ENCODE assay signal across 8 cellular contexts in the genomic region with DNA sequence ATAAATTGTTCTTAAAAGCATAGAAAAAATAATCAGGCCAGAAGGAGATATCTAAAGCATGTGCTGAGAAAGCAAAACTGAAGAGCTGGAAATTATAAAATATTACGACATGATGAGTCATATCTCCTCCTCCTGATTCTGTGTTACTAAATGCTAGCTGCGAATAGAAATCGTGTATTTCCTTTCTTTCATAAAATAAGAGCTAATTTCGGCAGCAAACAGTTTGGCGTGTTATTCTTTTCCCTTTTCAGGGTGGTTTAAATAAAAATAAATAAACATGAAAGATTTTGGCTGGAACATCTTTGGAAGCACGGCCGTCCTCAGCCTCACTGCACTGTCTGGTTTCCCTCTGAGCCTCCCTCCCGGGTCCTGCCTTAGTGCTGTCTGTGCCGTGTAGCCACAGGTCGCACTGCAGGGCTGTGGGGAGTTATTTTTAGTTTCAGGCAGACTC. TPM values are rescaled to one million over a fixed set of nuclear protein-coding genes. Genes with fewer than 3 reads are reported as not detected.
DNase-seq lines count a peak whose midpoint lies in the region; ATAC-seq and TF ChIP-seq lines count a peak whose summit lies in the region.

No MANE protein-coding gene starts in this region.

- H3K27me3 ChIP-seq in body of pancreas, result no peaks in the 10 kb centered on the region
- H3K27me3 ChIP-seq in lower lobe of right lung (ENCODE audit: low read depth), result no peaks in the 10 kb centered on the region
- no peaks in the 10 kb centered on the region for H3K27me3 ChIP-seq in aorta (ENCODE audit: control insufficient read depth in 1 of 2, insufficient read depth in 2 of 2, low read length in 1 of 2)

- peak overlapping the region; percentile 26 for H3K4me3 Mint-ChIP-seq in natural killer cell treated with Interleukin-12 subunit alpha and Interleukin-12 subunit beta and Interleukin-15 and Interleukin-18, amount 100 ng/mL, for 72 hours
- no peak overlapping the region for H3K4me3 Mint-ChIP-seq in natural killer cell

- no peaks in the 10 kb centered on the region for H3K36me3 Mint-ChIP-seq in natural killer cell treated with Interleukin-12 subunit alpha and Interleukin-12 subunit beta and Interleukin-15 and Interleukin-18, amount 100 ng/mL, for 72 hours
- no peaks in the 10 kb centered on the region for H3K36me3 Mint-ChIP-seq in natural killer cell

- H3K9me3 Mint-ChIP-seq in natural killer cell treated with Interleukin-12 subunit alpha and Interleukin-12 subunit beta and Interleukin-15 and Interleukin-18, amount 100 ng/mL, for 72 hours, result no peaks in the 10 kb centered on the region
- no peaks in the 10 kb centered on the region for H3K9me3 Mint-ChIP-seq in natural killer cell

- no peak for TF ChIP-seq POLR2A in body of pancreas (IDR thresholded peaks at IDR 0.05)

- 64 to 68% methylated on average over 10 of the region's 10 CpGs for WGBS in body of pancreas, 2 donors
- WGBS in aorta, 2 donors, result 2% methylated on average over 10 of the region's 10 CpGs

- H3K4me3 ChIP-seq in body of pancreas (no peak overlapping the region), lower lobe of right lung (peak overlapping the region; percentile 10), aorta (ENCODE audit: low read length in 2 of 2) (no peak overlapping the region)

- H3K36me3 ChIP-seq in body of pancreas (replicated peaks in 1 of 2; ENCODE audit: insufficient read depth in 1 of 2, low read depth in 2 of 2), result no peaks in the 10 kb centered on the region
- H3K36me3 ChIP-seq in lower lobe of right lung, result peaks cover 3% of the 10 kb centered on the region
- H3K36me3 ChIP-seq in aorta (ENCODE audit: control insufficient read depth in 1 of 2, insufficient read depth in 2 of 2, low read length in 1 of 2), result no peaks in the 10 kb centered on the region

- TF ChIP-seq CTCF in natural killer cell (IDR thresholded peaks at IDR 0.05), result no peak
- no peak for TF ChIP-seq CTCF in body of pancreas (IDR thresholded peaks at IDR 0.05)
- TF ChIP-seq CTCF in lower lobe of right lung (IDR thresholded peaks at IDR 0.05), result no peak

- no peaks in the 10 kb centered on the region for H3K27me3 Mint-ChIP-seq in natural killer cell treated with Interleukin-12 subunit alpha and Interleukin-12 subunit beta and Interleukin-15 and Interleukin-18, amount 100 ng/mL, for 72 hours
- H3K27me3 Mint-ChIP-seq in natural killer cell (ENCODE audit: low read depth in 2 of 2), result no peaks in the 10 kb centered on the region

- H3K4me1 ChIP-seq in body of pancreas (no peaks in the 10 kb centered on the region), lower lobe of right lung (peaks cover 49% of the 10 kb centered on the region), aorta (ENCODE audit: control insufficient read depth in 1 of 2, insufficient read depth in 2 of 2, low read length in 2 of 2) (no peaks in the 10 kb centered on the region)

- H3K9me3 ChIP-seq in body of pancreas (no peaks in the 10 kb centered on the region), lower lobe of right lung (no peaks in the 10 kb centered on the region), aorta (ENCODE audit: control insufficient read depth, low read length) (no peaks in the 10 kb centered on the region)

- intact Hi-C loops in natural killer cell (cut with micrococcal nuclease) (no loop called here), body of pancreas (cut with DNase I) (loop anchor here (5.0 kb wide), 1 partner anchor 183 kb away; no protein-coding TSS in a partner anchor), lower lobe of right lung (cut with DNase I) (loop anchor here (10.0 kb wide), 1 partner anchor 186 kb away; a partner anchor contains a TSS), aorta (cut with DNase I) (loop anchor here (2.0 to 10.0 kb wide), 3 partner anchors 178 to 304 kb away; a partner anchor contains a TSS)

- no peak for DNase-seq in natural killer cell treated with Interleukin-12 subunit alpha and Interleukin-12 subunit beta and Interleukin-15 and Interleukin-18, amount 100 ng/mL, for 72 hours (ENCODE audit: low spot score)
- DNase-seq in natural killer cell (no peak), body of pancreas (peak in 1 of 4 donors; percentile 27), lower lobe of right lung (no peak), aorta (no peak), mucosa of gallbladder (ENCODE audit: low spot score) (no peak), DMS153 (lab: John Stamatoyannopoulos, UW) (no peak)

- ATAC-seq in natural killer cell treated with Interleukin-12 subunit alpha and Interleukin-12 subunit beta and Interleukin-15 and Interleukin-18, amount 100 ng/mL, for 72 hours, result peak in 1 of 2 donors; percentile 48
- ATAC-seq in natural killer cell (no peak), body of pancreas (peak; percentile 35), lower lobe of right lung (peak; percentile 32 to 34), aorta (ENCODE audit: low FRiP score) (peak; percentile 75), HG02642 (IDR thresholded peaks at IDR 0.05; ENCODE audit: poor library complexity, unreplicated experiment) (no peak)

- H3K27ac Mint-ChIP-seq in natural killer cell treated with Interleukin-12 subunit alpha and Interleukin-12 subunit beta and Interleukin-15 and Interleukin-18, amount 100 ng/mL, for 72 hours, result no peak overlapping the region
- H3K27ac Mint-ChIP-seq in natural killer cell, result no peak overlapping the region

- H3K27ac ChIP-seq in body of pancreas (peak overlapping the region in 1 of 4 donors; percentile 56), lower lobe of right lung (peak overlapping the region; percentile 53), aorta (ENCODE audit: low read depth in 1 of 2, low read length in 2 of 2) (peak overlapping the region; percentile 23 to 86)

- peaks cover 14 to 16% of the 10 kb centered on the region in 2 donors for H3K4me1 Mint-ChIP-seq in natural killer cell treated with Interleukin-12 subunit alpha and Interleukin-12 subunit beta and Interleukin-15 and Interleukin-18, amount 100 ng/mL, for 72 hours (ENCODE audit: low read depth in 2 of 2)
- no peaks in the 10 kb centered on the region for H3K4me1 Mint-ChIP-seq in natural killer cell

RNA-seq across cellular contexts. Expression of a gene that starts 56.0 kb away (rescaled TPM):
- 10 to 100 TPM; 28.7 to 38.5 TPM for total RNA-seq in natural killer cell treated with Interleukin-12 subunit alpha and Interleukin-12 subunit beta and Interleukin-15 and Interleukin-18, amount 100 ng/mL, for 72 hours
- total RNA-seq in natural killer cell (10 to 100 TPM; 20.7 to 28.0 (median 26.6) TPM), body of pancreas (10 to 100 TPM; 11.4 to 11.5 TPM), lower lobe of right lung (48.2 TPM), aorta (100 to 1,000 TPM in 1 of 2 donors, 10 to 100 TPM in 1; 87.9 to 224 TPM), mucosa of gallbladder (32.5 TPM)
- polyA plus RNA-seq in aorta, result 10 to 100 TPM; 54.7 to 93.3 TPM

Comparison
In these comparisons a context has a peak if more than half of its experiments do, and no peak if none do; other contexts are left out.
1. ATAC-seq: peak in body of pancreas (single experiment), lower lobe of right lung (2 of 2) and aorta (single experiment); none in natural killer cell (0 of 3) and HG02642 (single experiment).